19 cellular contexts compared by ENCODE assay signal in genomic region chrX:96579252-96579651, GRCh38.
"Had no signal": no experiment of that assay in that cellular context is flagged by ENCODE, and none has a peak within 500 bp of the region (broad histone marks: within the 10 kb centered on the region; RNA-seq: fewer than 3 reads in every experiment).

No MANE protein-coding gene starts in this region.

- H3K4me1 Mint-ChIP-seq: immature natural killer cell, memory B cell, mesothelial cell of epicardium, neural progenitor cell had no signal

- H3K36me3 Mint-ChIP-seq: immature natural killer cell; memory B cell; mesothelial cell of epicardium; natural killer cell treated with Interleukin-12 subunit alpha and Interleukin-12 subunit beta and Interleukin-15 and Interleukin-18, amount 100 ng/mL, for 72 hours; neural progenitor cell had no signal

- H3K4me3 Mint-ChIP-seq: dendritic cell treated with granulocyte-macrophage colony-stimulating factor and Interleukin-4, amounts not matched to agents 40 ng/mL and 50 ng/mL, for 4 days; effector memory CD8-positive, alpha-beta T cell; immature natural killer cell; memory B cell; mesothelial cell of epicardium; natural killer cell treated with Interleukin-12 subunit alpha and Interleukin-12 subunit beta and Interleukin-15 and Interleukin-18, amount 100 ng/mL, for 72 hours; neural progenitor cell had no signal

- H3K27ac Mint-ChIP-seq: dendritic cell treated with granulocyte-macrophage colony-stimulating factor and Interleukin-4, amounts not matched to agents 40 ng/mL and 50 ng/mL, for 4 days; effector memory CD8-positive, alpha-beta T cell; immature natural killer cell; memory B cell; mesothelial cell of epicardium; natural killer cell treated with Interleukin-12 subunit alpha and Interleukin-12 subunit beta and Interleukin-15 and Interleukin-18, amount 100 ng/mL, for 72 hours; neural progenitor cell had no signal

- DNase-seq: effector memory CD8-positive, alpha-beta T cell; immature natural killer cell; left ventricle myocardium inferior; lower lobe of right lung; nucleus accumbens; ovary; sigmoid colon; stimulated activated CD4-positive, alpha-beta T cell treated with anti-CD3 and anti-CD28 coated beads, Interleukin-2, amount 100 ng/mL, for 24 hours; stimulated activated CD4-positive, alpha-beta T cell treated with anti-CD3 and anti-CD28 coated beads, Interleukin-4, amount 100 ng/mL, for 4 hours; stimulated activated naive CD4-positive, alpha-beta T cell; stomach; substantia nigra; transverse colon had no signal

- H3K9me3 Mint-ChIP-seq: dendritic cell treated with granulocyte-macrophage colony-stimulating factor and Interleukin-4, amounts not matched to agents 40 ng/mL and 50 ng/mL, for 4 days; effector memory CD8-positive, alpha-beta T cell; memory B cell; mesothelial cell of epicardium; natural killer cell treated with Interleukin-12 subunit alpha and Interleukin-12 subunit beta and Interleukin-15 and Interleukin-18, amount 100 ng/mL, for 72 hours; neural progenitor cell had no signal

- H3K27me3 Mint-ChIP-seq: dendritic cell treated with granulocyte-macrophage colony-stimulating factor and Interleukin-4, amounts not matched to agents 40 ng/mL and 50 ng/mL, for 4 days; memory B cell had no signal

- ATAC-seq: effector memory CD8-positive, alpha-beta T cell; gastroesophageal sphincter; natural killer cell treated with Interleukin-12 subunit alpha and Interleukin-12 subunit beta and Interleukin-15 and Interleukin-18, amount 100 ng/mL, for 72 hours had no signal
